In genomic region chr1:43651188-43651587, GRCh38 we compare ENCODE assay signal across 1 cellular context.
TF ChIP-seq lines count a peak whose summit lies in the region.

No MANE protein-coding gene starts in this region.

TF ChIP-seq in K562, 482 proteins besides CTCF, POLR2A, EP300 and RAD21:
- no peak for TF ChIP-seq HEY1 (CRISPR knock-in tag; IDR thresholded peaks at IDR 0.05; ENCODE audit: borderline replicate concordance)
- no peak for TF ChIP-seq ZSCAN32 (CRISPR knock-in tag; IDR thresholded peaks at IDR 0.05)
- 0 out of 2 replicates have a peak, but pooled peaks have one; percentile 12 for TF ChIP-seq NR2C2 (CRISPR knock-in tag; IDR thresholded peaks at IDR 0.05)
- no peak for TF ChIP-seq NR2C2 (tag; IDR thresholded peaks at IDR 0.05)
- TF ChIP-seq SRSF7 (optimal IDR thresholded peaks at IDR 0.05; ENCODE audit: low read depth, low read length) = no peak
- 0 out of 2 replicates have a peak, but pooled peaks have one; percentile 14 for TF ChIP-seq ZBTB26 (CRISPR knock-in tag; IDR thresholded peaks at IDR 0.05)
- TF ChIP-seq TAF9B (IDR thresholded peaks at IDR 0.05; ENCODE audit: partially characterized antibody) = no peak
- TF ChIP-seq NCOR1 (IDR thresholded peaks at IDR 0.05) = no peak
- TF ChIP-seq ZNF165 (CRISPR knock-in tag; IDR thresholded peaks at IDR 0.05; ENCODE audit: borderline replicate concordance) = 0 out of 2 replicates have a peak, but pooled peaks have one; percentile 55
- TF ChIP-seq AFF4 (CRISPR knock-in tag; IDR thresholded peaks at IDR 0.05) = peak; percentile 1; the same call in 1 of the 2 replicates
- no peak for TF ChIP-seq PTRF (tag; IDR thresholded peaks at IDR 0.05)
- TF ChIP-seq ZKSCAN3 (CRISPR knock-in tag; IDR thresholded peaks at IDR 0.05) = no peak
- TF ChIP-seq ZNF347 (CRISPR knock-in tag; IDR thresholded peaks at IDR 0.05; ENCODE audit: low read depth) = 0 out of 2 replicates have a peak, but pooled peaks have one; percentile 61
- 0 out of 4 replicates have a peak, but pooled peaks of 1 of the 2 experiments have one; percentile 5 for TF ChIP-seq FOXA3 (CRISPR knock-in tag; conservative IDR thresholded peaks at IDR 0.05 in 1 of 2, IDR thresholded peaks at IDR 0.05 in 1 of 2)
- TF ChIP-seq UBTF (IDR thresholded peaks at IDR 0.05; ENCODE audit: borderline replicate concordance in 1 of 2, low read depth in 2 of 2, low read length in 2 of 2) = 0 out of 4 replicates have a peak, but pooled peaks of 1 of the 2 experiments have one; percentile 11
- TF ChIP-seq SMARCC2 (IDR thresholded peaks at IDR 0.05; ENCODE audit: low read depth) = no peak
- TF ChIP-seq TEAD1 (CRISPR knock-in tag; IDR thresholded peaks at IDR 0.05) = 0 out of 4 replicates have a peak, but pooled peaks of 1 of the 2 experiments have one; percentile 20
- no peak for TF ChIP-seq TOE1 (IDR thresholded peaks at IDR 0.05; ENCODE audit: borderline replicate concordance)
- 0 out of 2 replicates have a peak, but pooled peaks have one; percentile 31 for TF ChIP-seq TOE1 (CRISPR knock-in tag; IDR thresholded peaks at IDR 0.05; ENCODE audit: borderline replicate concordance, low read depth)
